31 cellular contexts compared by ENCODE assay signal in the genomic region with DNA sequence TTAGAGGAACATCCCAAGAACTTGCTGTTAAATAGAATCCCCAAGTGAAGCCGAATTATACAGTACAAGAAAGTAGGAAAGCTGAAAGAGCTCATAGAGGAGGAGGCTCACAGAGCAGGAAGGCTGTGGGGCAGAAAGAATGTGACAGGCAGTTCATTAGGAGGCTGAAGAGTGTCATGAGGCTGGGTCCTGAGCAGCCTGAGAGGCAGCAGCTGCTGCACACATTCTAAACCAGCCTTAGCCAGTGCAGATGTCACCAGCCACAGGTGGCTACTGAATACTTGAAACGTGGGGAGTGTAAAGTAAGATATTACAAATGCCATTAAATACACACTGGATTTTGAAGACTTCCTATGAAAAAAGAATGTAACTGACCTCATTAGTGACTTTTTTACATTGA.
DNase-seq lines count a peak whose midpoint lies in the region; ATAC-seq and TF ChIP-seq lines count a peak whose summit lies in the region.
"Had no signal": no experiment of that assay in that cellular context is flagged by ENCODE, and none has a peak within 500 bp of the region (broad histone marks: within the 10 kb centered on the region; RNA-seq: fewer than 3 reads in every experiment).

No MANE protein-coding gene starts in this region.

- no peak for TF ChIP-seq CTCF in foreskin keratinocyte (conservative IDR thresholded peaks at IDR 0.05)

- H3K27ac ChIP-seq in foreskin keratinocyte = no peak overlapping the region
- H3K27ac ChIP-seq: heart right ventricle, HL-60, lower lobe of right lung, transverse colon had no signal

- no peaks in the 10 kb centered on the region for H3K27me3 ChIP-seq in foreskin keratinocyte
- H3K27me3 ChIP-seq: transverse colon had no signal

- no peaks in the 10 kb centered on the region for H3K4me1 ChIP-seq in foreskin keratinocyte
- H3K4me1 ChIP-seq: HAP-1, heart right ventricle, lower lobe of right lung, transverse colon had no signal

- peak; percentile 86 for DNase-seq in DMS 273 (lab: John Stamatoyannopoulos, UW; ENCODE audit: unreplicated experiment)
- peak; percentile 75 for DNase-seq in NCI-H1694 (lab: John Stamatoyannopoulos, UW)
- peak; percentile 28 for DNase-seq in NCI-H774 (lab: John Stamatoyannopoulos, UW)
- DNase-seq in glomerular visceral epithelial cell (ENCODE audit: extremely low spot score) = peak; percentile 44
- no peak for DNase-seq in activated naive CD4-positive, alpha-beta T cell treated with anti-CD3 and anti-CD28 coated beads, Interleukin-2, amount 50 U/mL, for 16 hours
- no peak for DNase-seq in foreskin keratinocyte
- DNase-seq in NK-92 treated with Interleukin-12 subunit alpha and Interleukin-12 subunit beta, amount 100 ng/mL, for 24 hours (lab: John Stamatoyannopoulos, UW) = no peak
- no peak for DNase-seq in CD1c-positive myeloid dendritic cell (ENCODE audit: extremely low spot score)
- DNase-seq: activated CD4-positive, alpha-beta T cell treated with anti-CD3 and anti-CD28 coated beads for 36 hours; activated CD8-positive, alpha-beta memory T cell treated with anti-CD3 and anti-CD28 coated beads, Interleukin-2, amount 50 U/mL, for 48 hours; activated CD8-positive, alpha-beta T cell treated with anti-CD3 and anti-CD28 coated beads for 36 hours; activated naive CD4-positive, alpha-beta T cell treated with anti-CD3 and anti-CD28 coated beads, Interleukin-2, amount 10 ng/mL, durations not matched to agents 7 days and 5 days; amniotic stem cell; CD8-positive, alpha-beta T cell; cerebellar nuclear complex; dermis blood vessel endothelial cell; DMS153; heart right ventricle; lower lobe of right lung; midbrain; naive thymus-derived CD8-positive, alpha-beta T cell; NCI-H1436; NCI-H2227 treated with DMSO at 0.1 percent for 48 hours; occipital lobe; Right ventricle myocardium superior; stimulated activated CD4-positive, alpha-beta T cell treated with anti-CD3 and anti-CD28 coated beads, Interleukin-15, amount 100 ng/mL, for 24 hours; stimulated activated CD4-positive, alpha-beta T cell treated with anti-CD3 and anti-CD28 coated beads, Interleukin-4, amount 100 ng/mL, for 4 hours; transverse colon had no signal

- ATAC-seq in foreskin keratinocyte = no peak
- ATAC-seq: activated CD4-positive, alpha-beta T cell treated with anti-CD3 and anti-CD28 coated beads for 36 hours; activated CD8-positive, alpha-beta T cell treated with anti-CD3 and anti-CD28 coated beads for 36 hours; CD8-positive, alpha-beta T cell; esophagus mucosa; heart right ventricle; lower lobe of right lung; naive thymus-derived CD8-positive, alpha-beta T cell had no signal

Comparison
In these comparisons a context has a peak if more than half of its experiments do, and no peak if none do; other contexts are left out.
1. DNase-seq: peak in DMS 273 (single experiment), NCI-H1694 (single experiment), NCI-H774 (single experiment) and glomerular visceral epithelial cell (single experiment); none in activated naive CD4-positive, alpha-beta T cell treated with anti-CD3 and anti-CD28 coated beads, Interleukin-2, amount 50 U/mL, for 16 hours (single experiment), foreskin keratinocyte (0 of 2), NK-92 treated with Interleukin-12 subunit alpha and Interleukin-12 subunit beta, amount 100 ng/mL, for 24 hours (single experiment) and CD1c-positive myeloid dendritic cell (single experiment).